In genomic region chr15:60093273-60094067, GRCh38 we compare ENCODE assay signal across 15 cellular contexts.
DNase-seq lines count a peak whose midpoint lies in the region; ATAC-seq and TF ChIP-seq lines count a peak whose summit lies in the region.
"Had no signal": no experiment of that assay in that cellular context is flagged by ENCODE, and none has a peak within 500 bp of the region (broad histone marks: within the 10 kb centered on the region; RNA-seq: fewer than 3 reads in every experiment).

No MANE protein-coding gene starts in this region.

- no TSS peak for BruUV-seq in PC-9 (replicated peaks; lab: Mats Ljungman, UMichigan)

- WGBS in esophagus squamous epithelium, 2 donors: 24 to 29% methylated on average over 4 of the region's 4 CpGs

- no peak overlapping the region for H3K4me3 ChIP-seq in PC-9
- H3K4me3 ChIP-seq in esophagus squamous epithelium: no peak overlapping the region
- H3K4me3 ChIP-seq in lower lobe of right lung: no peak overlapping the region
- H3K4me3 ChIP-seq: heart left ventricle, psoas muscle had no signal

- H3K36me3 ChIP-seq in PC-9 (ENCODE audit: low read depth): no peaks in the 10 kb centered on the region
- no peaks in the 10 kb centered on the region for H3K36me3 ChIP-seq in esophagus squamous epithelium
- H3K36me3 ChIP-seq in lower lobe of right lung: no peaks in the 10 kb centered on the region
- H3K36me3 ChIP-seq: heart left ventricle, WERI-Rb-1 had no signal

- no peak overlapping the region for H2AFZ ChIP-seq in PC-9

- POLR2A ChIA-PET in PC-9 (lab: Charles Lee; ENCODE audit: unreplicated experiment): interaction anchor here (0.6 kb wide), 1 partner anchor 26 kb away, joined by 5 read pairs; no protein-coding TSS in a partner anchor

- H3K9me2 ChIP-seq in PC-9 (ENCODE audit: insufficient read depth): peaks cover 7% of the 10 kb centered on the region; the same call in 1 of the 2 replicates

- peak overlapping the region; percentile 70 for H3K4me2 ChIP-seq in PC-9

- H3K4me1 ChIP-seq in PC-9 (replicated peaks; ENCODE audit: insufficient read depth) (peaks cover 50% of the 10 kb centered on the region), esophagus squamous epithelium (peaks cover 0 to 29% (median 7%) of the 10 kb centered on the region in 3 donors), lower lobe of right lung (no peaks in the 10 kb centered on the region)
- H3K4me1 ChIP-seq: heart left ventricle, psoas muscle had no signal

- H4K20me1 ChIP-seq in PC-9 (ENCODE audit: insufficient read depth): no peaks in the 10 kb centered on the region

- DNase-seq in NCI-H748 (lab: John Stamatoyannopoulos, UW; ENCODE audit: unreplicated experiment) (peak; percentile 17), NCI-H748 treated with DMSO at 0.1 percent for 48 hours (lab: John Stamatoyannopoulos, UW) (no peak), PC-9 (peak in 1 of 2 experiments; percentile 85), left lobe of liver (ENCODE audit: low spot score) (peak; percentile 80), activated T-cell treated with anti-CD3 and anti-CD28 coated beads for 4 hours (no peak), esophagus squamous epithelium (lab: John Stamatoyannopoulos, UW) (no peak), lower lobe of right lung (no peak)
- DNase-seq: activated CD8-positive, alpha-beta memory T cell treated with anti-CD3 and anti-CD28 coated beads for 24 hours; aorta; heart left ventricle; islet precursor cell; psoas muscle; WERI-Rb-1 had no signal

- H3K9me3 ChIP-seq in PC-9 (ENCODE audit: insufficient read depth, low read depth): no peaks in the 10 kb centered on the region
- no peaks in the 10 kb centered on the region for H3K9me3 ChIP-seq in esophagus squamous epithelium
- H3K9me3 ChIP-seq in lower lobe of right lung: no peaks in the 10 kb centered on the region
- H3K9me3 ChIP-seq: psoas muscle had no signal

- peak overlapping the region; percentile 92 for H3K27ac ChIP-seq in PC-9
- H3K27ac ChIP-seq in esophagus squamous epithelium: no peak overlapping the region
- H3K27ac ChIP-seq in lower lobe of right lung: no peak overlapping the region
- H3K27ac ChIP-seq: epithelial cell of prostate, heart left ventricle, psoas muscle, WERI-Rb-1 had no signal

- no peaks in the 10 kb centered on the region for H3K79me2 ChIP-seq in PC-9 (ENCODE audit: low read depth)

- TF ChIP-seq POLR2A in esophagus squamous epithelium (IDR thresholded peaks at IDR 0.05): no peak

- CTCF ChIA-PET in PC-9 (lab: Charles Lee): no interaction called here

- ATAC-seq in left lobe of liver: peak; percentile 72
- ATAC-seq in GM18868 (IDR thresholded peaks at IDR 0.05; ENCODE audit: unreplicated experiment): no peak
- no peak for ATAC-seq in lower lobe of right lung
- ATAC-seq: heart left ventricle had no signal

- H3K27me3 ChIP-seq in PC-9 (ENCODE audit: insufficient read depth, low read depth) (no peaks in the 10 kb centered on the region), esophagus squamous epithelium (peaks cover 0 to 21% (median 0%) of the 10 kb centered on the region in 4 donors), lower lobe of right lung (ENCODE audit: low read depth) (peaks cover 2% of the 10 kb centered on the region)

- intact Hi-C loops in PC-9 (cut with micrococcal nuclease; ENCODE audit: unreplicated experiment) (no loop called here), esophagus squamous epithelium (cut with DNase I) (no loop called here), lower lobe of right lung (cut with DNase I) (no loop called here)

- H3F3A ChIP-seq in PC-9 (ENCODE audit: insufficient read depth, low read depth): peaks cover 31% of the 10 kb centered on the region

- TF ChIP-seq CTCF in PC-9 (conservative IDR thresholded peaks at IDR 0.05) (no peak), esophagus squamous epithelium (IDR thresholded peaks at IDR 0.05) (no peak), lower lobe of right lung (IDR thresholded peaks at IDR 0.05) (no peak)

Comparison
In these comparisons a context has a peak if more than half of its experiments do, and no peak if none do; other contexts are left out.
1. DNase-seq: peak in NCI-H748 (single experiment) and left lobe of liver (single experiment); none in NCI-H748 treated with DMSO at 0.1 percent for 48 hours (single experiment), activated T-cell treated with anti-CD3 and anti-CD28 coated beads for 4 hours (single experiment), esophagus squamous epithelium (single experiment) and lower lobe of right lung (single experiment).